In genomic region chr3:128123231-128123537, GRCh38 we compare ENCODE assay signal across 8 cellular contexts. TPM values are rescaled to one million over a fixed set of nuclear protein-coding genes. Genes with fewer than 3 reads are reported as not detected.
DNase-seq lines count a peak whose midpoint lies in the region; ATAC-seq and TF ChIP-seq lines count a peak whose summit lies in the region.

No MANE protein-coding gene starts in this region.

- CTCF ChIA-PET in BJ (lab: Yijun Ruan, JAX) = interaction anchor here (0.8 to 2.5 kb wide), 9 partner anchors 10 to 495 kb away, joined by 3 to 19 read pairs (median 4); partner anchors contain the start of gene EEFSEC

- peak overlapping the region; percentile 98 to 100 (median 100) for H3K4me3 Mint-ChIP-seq in brain

- H3K9me3 ChIP-seq in mononuclear cell (ENCODE audit: low read depth, low read length) = no peaks in the 10 kb centered on the region

- H3K4me3 ChIP-seq in BJ (ENCODE audit: low read depth, low read length) (peak overlapping the region; percentile 97), mononuclear cell (ENCODE audit: low read length) (peak overlapping the region; percentile 71)

- ATAC-seq in HG03280 (IDR thresholded peaks at IDR 0.05; ENCODE audit: unreplicated experiment) = peak; percentile 6
- no peak for ATAC-seq in GM21367 (IDR thresholded peaks at IDR 0.05; ENCODE audit: unreplicated experiment)

- POLR2A ChIA-PET in BJ (lab: Charles Lee) = no interaction called here

- DNase-seq in BJ (ENCODE audit: low read depth) = no peak
- DNase-seq in GM19238 (ENCODE audit: insufficient read length, low spot score) = no peak
- no peak for DNase-seq in cortex of kidney (lab: John Stamatoyannopoulos, UW)
- DNase-seq in Ammon's horn (ENCODE audit: low spot score) = no peak

- no peaks in the 10 kb centered on the region for H3K36me3 ChIP-seq in BJ (ENCODE audit: control insufficient read depth, insufficient read depth, low read length)

- TF ChIP-seq CTCF in BJ (IDR thresholded peaks at IDR 0.05; ENCODE audit: insufficient read depth, low read depth, low read length) (no peak), brain (conservative IDR thresholded peaks at IDR 0.05) (no peak)

- peaks cover 0 to 9% (median 0%) of the 10 kb centered on the region in 5 experiments for H3K9me3 Mint-ChIP-seq in brain

- peaks cover 19% of the 10 kb centered on the region for H3K27me3 Mint-ChIP-seq in brain

- peaks cover 4% of the 10 kb centered on the region for H3K36me3 Mint-ChIP-seq in brain

- H3K27me3 ChIP-seq in BJ (ENCODE audit: control insufficient read depth, insufficient read depth, low read length) (no peaks in the 10 kb centered on the region), mononuclear cell (ENCODE audit: insufficient read depth, low read length) (no peaks in the 10 kb centered on the region)

- H3K4me1 Mint-ChIP-seq in brain = peaks cover 30% of the 10 kb centered on the region

- H3K4me1 ChIP-seq in mononuclear cell (ENCODE audit: insufficient read depth, low read length) = peaks cover 14% of the 10 kb centered on the region

- H3K27ac Mint-ChIP-seq in brain = peak overlapping the region; percentile 92 to 97 (median 94)

RNA-seq across cellular contexts. Expression of gene RUVBL1, which starts 0.4 kb away (rescaled TPM):
- polyA plus RNA-seq in BJ (2011; rRNA removed) = 63.7 and 67.6 TPM in 2 replicates
- polyA minus RNA-seq in BJ (2011; rRNA and poly(A)+ RNA removed) = 24.8 and 46.0 TPM in 2 replicates
- 111 TPM for polyA plus RNA-seq in brain (ENCODE audit: insufficient read depth, low read depth, low replicate concordance)
- total RNA-seq in mononuclear cell = 6.2 TPM

RNA-seq across cellular contexts. Expression of gene EEFSEC, which starts 30.1 kb away (rescaled TPM):
- polyA plus RNA-seq in BJ (2011; rRNA removed) (10.9 and 16.3 TPM in 2 replicates), brain (ENCODE audit: insufficient read depth, low read depth, low replicate concordance) (40.9 TPM)
- 11.7 and 14.4 TPM in 2 replicates for polyA minus RNA-seq in BJ (2011; rRNA and poly(A)+ RNA removed)
- 8.0 TPM for total RNA-seq in mononuclear cell
